In the genomic region with DNA sequence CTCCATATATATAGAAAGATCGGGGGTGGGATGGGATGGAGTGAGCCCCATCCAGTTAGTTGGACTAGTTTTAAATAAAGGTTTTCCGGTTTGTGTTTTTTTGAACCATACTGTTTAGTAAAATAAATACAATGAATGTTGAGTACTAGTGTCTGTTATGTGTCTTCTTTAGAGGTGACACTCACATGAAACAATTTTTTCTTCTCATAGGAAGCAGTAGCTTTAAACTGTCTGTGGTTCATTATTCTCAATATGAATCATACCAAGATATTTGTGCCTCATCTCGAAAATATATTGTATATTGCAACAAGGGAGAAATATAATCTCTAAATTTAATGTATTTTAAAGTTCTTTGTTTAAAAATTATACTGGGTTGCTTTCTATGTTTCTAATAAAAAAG, we compare ENCODE assay signal across 13 cellular contexts. TPM values are rescaled to one million over a fixed set of nuclear protein-coding genes. Genes with fewer than 3 reads are reported as not detected.
DNase-seq lines count a peak whose midpoint lies in the region; ATAC-seq lines count a peak whose summit lies in the region.
"Had no signal": no experiment of that assay in that cellular context is flagged by ENCODE, and none has a peak within 500 bp of the region (broad histone marks: within the 10 kb centered on the region; RNA-seq: fewer than 3 reads in every experiment).

No MANE protein-coding gene starts in this region.

- peak overlapping the region; percentile 12 for H3K27ac Mint-ChIP-seq in activated naive CD4-positive, alpha-beta T cell treated with anti-CD3 and anti-CD28 coated beads, Interleukin-2, amount 50 U/mL, for 24 hours
- H3K27ac Mint-ChIP-seq in activated naive CD4-positive, alpha-beta T cell treated with anti-CD3 and anti-CD28 coated beads, Interleukin-2, amount 10 ng/mL, durations not matched to agents 7 days and 5 days = no peak overlapping the region

- no peaks in the 10 kb centered on the region for H3K27me3 Mint-ChIP-seq in activated naive CD4-positive, alpha-beta T cell treated with anti-CD3 and anti-CD28 coated beads, Interleukin-2, amount 50 U/mL, for 24 hours
- H3K27me3 Mint-ChIP-seq in activated naive CD4-positive, alpha-beta T cell treated with anti-CD3 and anti-CD28 coated beads, Interleukin-2, amount 10 ng/mL, durations not matched to agents 7 days and 5 days = no peaks in the 10 kb centered on the region

- no peak overlapping the region for H3K4me3 Mint-ChIP-seq in activated naive CD4-positive, alpha-beta T cell treated with anti-CD3 and anti-CD28 coated beads, Interleukin-2, amount 50 U/mL, for 24 hours
- no peak overlapping the region for H3K4me3 Mint-ChIP-seq in activated naive CD4-positive, alpha-beta T cell treated with anti-CD3 and anti-CD28 coated beads, Interleukin-2, amount 10 ng/mL, durations not matched to agents 7 days and 5 days

- CTCF ChIA-PET in activated naive CD4-positive, alpha-beta T cell treated with anti-CD3 and anti-CD28 coated beads, Interleukin-2, amount 10 ng/mL, durations not matched to agents 7 days and 5 days (lab: Charles Lee) = interaction anchor here (1.2 kb wide), 1 partner anchor 34 kb away, joined by 4 read pairs; a partner anchor contains a TSS

- no peaks in the 10 kb centered on the region for H3K9me3 Mint-ChIP-seq in activated naive CD4-positive, alpha-beta T cell treated with anti-CD3 and anti-CD28 coated beads, Interleukin-2, amount 50 U/mL, for 24 hours
- H3K9me3 Mint-ChIP-seq in activated naive CD4-positive, alpha-beta T cell treated with anti-CD3 and anti-CD28 coated beads, Interleukin-2, amount 10 ng/mL, durations not matched to agents 7 days and 5 days = peaks cover under 1% of the 10 kb centered on the region

- peaks cover 16% of the 10 kb centered on the region for H3K4me1 Mint-ChIP-seq in activated naive CD4-positive, alpha-beta T cell treated with anti-CD3 and anti-CD28 coated beads, Interleukin-2, amount 50 U/mL, for 24 hours
- H3K4me1 Mint-ChIP-seq in activated naive CD4-positive, alpha-beta T cell treated with anti-CD3 and anti-CD28 coated beads, Interleukin-2, amount 10 ng/mL, durations not matched to agents 7 days and 5 days = no peaks in the 10 kb centered on the region

- peak; percentile 49 for ATAC-seq in GM21717 (IDR thresholded peaks at IDR 0.05; ENCODE audit: unreplicated experiment)
- peak; percentile 61 for ATAC-seq in HG03469 (IDR thresholded peaks at IDR 0.05; ENCODE audit: unreplicated experiment)
- ATAC-seq in HG03354 (IDR thresholded peaks at IDR 0.05; ENCODE audit: poor library complexity, severe bottlenecking, unreplicated experiment) = no peak
- ATAC-seq: heart left ventricle had no signal

- DNase-seq in activated naive CD4-positive, alpha-beta T cell treated with anti-CD3 and anti-CD28 coated beads, Interleukin-2, amount 10 ng/mL, durations not matched to agents 7 days and 5 days = no peak
- DNase-seq in inferior parietal cortex (ENCODE audit: extremely low spot score) (no peak), dermis blood vessel endothelial cell (no peak), AML-193 (lab: John Stamatoyannopoulos, UW) (no peak)
- DNase-seq: heart left ventricle, NCI-H1092, NCI-H345, ovary, spleen had no signal

- peaks cover 27% of the 10 kb centered on the region for H3K36me3 Mint-ChIP-seq in activated naive CD4-positive, alpha-beta T cell treated with anti-CD3 and anti-CD28 coated beads, Interleukin-2, amount 50 U/mL, for 24 hours
- H3K36me3 Mint-ChIP-seq in activated naive CD4-positive, alpha-beta T cell treated with anti-CD3 and anti-CD28 coated beads, Interleukin-2, amount 10 ng/mL, durations not matched to agents 7 days and 5 days = peaks cover 68% of the 10 kb centered on the region

RNA-seq across cellular contexts. Expression of a gene that starts 33.4 kb away (rescaled TPM):
- 23.4 and 27.6 TPM in 2 replicates for total RNA-seq in dermis blood vessel endothelial cell

RNA-seq across cellular contexts. Expression of a gene that starts 38.8 kb away (rescaled TPM):
- 207 and 230 TPM in 2 replicates for total RNA-seq in dermis blood vessel endothelial cell
